In the genomic region with DNA sequence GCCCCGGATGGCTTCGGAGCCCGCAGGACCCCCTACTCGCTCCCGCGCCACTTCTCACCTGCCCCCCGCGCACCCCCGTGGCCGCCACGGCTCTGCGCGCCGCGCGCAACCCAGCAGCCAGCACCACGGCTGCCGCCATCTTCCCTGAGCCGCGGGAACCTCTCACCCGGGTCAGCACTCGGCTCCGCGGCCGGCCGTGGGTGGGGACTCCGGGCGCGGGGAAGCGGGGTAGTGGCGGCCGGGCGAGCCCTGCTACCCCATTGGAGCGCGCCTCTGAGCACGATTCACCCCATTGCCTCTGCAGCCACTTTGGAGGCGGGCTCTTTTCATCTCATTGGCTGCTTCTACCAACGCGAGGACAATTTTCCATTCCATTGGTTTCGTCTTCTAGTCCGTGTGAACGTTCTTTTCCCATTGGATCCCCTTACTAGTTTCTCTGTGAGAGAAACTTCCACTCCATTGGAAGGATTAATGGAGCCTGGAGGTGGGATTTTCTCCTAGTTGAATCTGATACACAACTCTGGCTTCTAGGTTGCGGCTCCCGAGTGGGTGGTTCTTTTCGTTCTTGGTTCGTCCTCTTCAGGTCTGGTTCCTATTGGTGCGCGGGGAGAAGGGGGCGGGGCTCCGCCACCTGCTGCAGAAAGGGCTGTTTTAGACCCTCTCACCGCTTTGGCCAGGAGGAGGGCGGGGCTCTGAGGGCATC, we compare ENCODE assay signal across 8 cellular contexts. TPM values are rescaled to one million over a fixed set of nuclear protein-coding genes. Genes with fewer than 3 reads are reported as not detected.
DNase-seq lines count a peak whose midpoint lies in the region; ATAC-seq and TF ChIP-seq lines count a peak whose summit lies in the region.

Gene HINT2 (minus strand): TSS at position 202 of the 703 bp plus-strand sequence. CDS start 63 bp downstream, at position 139.

- no peaks in the 10 kb centered on the region for H3K9me3 ChIP-seq in RWPE2 (ENCODE audit: severe bottlenecking)
- no peaks in the 10 kb centered on the region for H3K9me3 ChIP-seq in fibroblast of lung (ENCODE audit: control insufficient read depth, insufficient read depth, low read depth, low read length)

- TF ChIP-seq CTCF in RWPE2 (IDR thresholded peaks at IDR 0.05; ENCODE audit: poor library complexity, severe bottlenecking) (peak; percentile 14), fibroblast of lung (conservative IDR thresholded peaks at IDR 0.05 in 1 of 2, IDR thresholded peaks at IDR 0.05 in 1 of 2; ENCODE audit: low read depth in 1 of 2, low read length in 2 of 2) (no peak)

- peak within 1 kb of the TSS; percentile 90 for H3K4me2 ChIP-seq in fibroblast of lung (ENCODE audit: extremely low read depth, insufficient read depth, low read length)

- H3K9me3 Mint-ChIP-seq in activated T-helper 2 cell treated with anti-CD3 and anti-CD28 coated beads, Interferon-gamma antibody, Interleukin-2, Interleukin-4, amounts not matched to agents 10 μg/mL and 5 μg/mL and 100 μg/mL, durations not matched to agents 14 hours and 24 hours and 36 hours, result no peaks in the 10 kb centered on the region
- peaks cover 0 to 3% (median 0%) of the 10 kb centered on the region in 9 donors for H3K9me3 Mint-ChIP-seq in naive thymus-derived CD8-positive, alpha-beta T cell

- no peaks in the 10 kb centered on the region for H4K20me1 ChIP-seq in fibroblast of lung (ENCODE audit: control insufficient read depth, extremely low read depth, insufficient read depth, low read length)

- POLR2A ChIA-PET in naive thymus-derived CD8-positive, alpha-beta T cell (lab: Charles Lee), result interaction anchor here (0.7 to 4.4 kb wide), 9 partner anchors 11 to 743 kb away, joined by 3 to 28 read pairs (median 3); partner anchors contain the start of genes CREB3, FAM221B, STOML2 and TLN1

- peak within 1 kb of the TSS; percentile 67 for H2AFZ ChIP-seq in fibroblast of lung (ENCODE audit: low read length)

- H3K36me3 ChIP-seq in RWPE2 (ENCODE audit: low read depth), result no peaks in the 10 kb centered on the region; the same call in 1 of the 2 replicates
- no peaks in the 10 kb centered on the region for H3K36me3 ChIP-seq in fibroblast of lung (ENCODE audit: control insufficient read depth, insufficient read depth, low read length)

- intact Hi-C loops in activated T-helper 2 cell treated with anti-CD3 and anti-CD28 coated beads, Interferon-gamma antibody, Interleukin-2, Interleukin-4, amounts not matched to agents 10 μg/mL and 5 μg/mL and 100 μg/mL, durations not matched to agents 14 hours and 24 hours and 36 hours (cut with micrococcal nuclease), result loop anchor here (1.0 to 10.0 kb wide), 9 partner anchors 11 to 1438 kb away; partner anchors contain the start of genes ATOSB, CREB3, FANCG and GBA2

- H3K4me3 ChIP-seq in RWPE2 (ENCODE audit: severe bottlenecking) (peak within 1 kb of the TSS; percentile 82), fibroblast of lung (replicated peaks in 1 of 4; ENCODE audit: control extremely low read depth in 1 of 4, insufficient read depth in 1 of 4, low read depth in 3 of 4, low read length in 4 of 4) (peak within 1 kb of the TSS; percentile 69 to 90 (median 81))

- peak; percentile 90 for ATAC-seq in RWPE2 (ENCODE audit: low read depth)
- peak; percentile 76 to 78 for ATAC-seq in naive thymus-derived CD8-positive, alpha-beta T cell

- DNase-seq in EH (ENCODE audit: low read depth) (peak; percentile 100), H4 (ENCODE audit: low spot score) (peak; percentile 99), LoVo (ENCODE audit: low spot score) (peak; percentile 97), RWPE2 (ENCODE audit: low spot score) (peak; percentile 97), fibroblast of lung (ENCODE audit: low read depth in 2 of 2) (peak; percentile 99)
- peak; percentile 97 for DNase-seq in activated T-helper 2 cell treated with anti-CD3 and anti-CD28 coated beads, Interferon-gamma antibody, Interleukin-2, Interleukin-4, amounts not matched to agents 10 μg/mL and 5 μg/mL and 100 μg/mL, durations not matched to agents 14 hours and 24 hours and 36 hours (ENCODE audit: low spot score)
- peak; percentile 92 to 98 (median 96) for DNase-seq in naive thymus-derived CD8-positive, alpha-beta T cell
- peak; percentile 87 to 97 (median 95) for DNase-seq in stimulated activated naive CD4-positive, alpha-beta T cell (lab: John Stamatoyannopoulos, UW)

- H3K36me3 Mint-ChIP-seq in activated T-helper 2 cell treated with anti-CD3 and anti-CD28 coated beads, Interferon-gamma antibody, Interleukin-2, Interleukin-4, amounts not matched to agents 10 μg/mL and 5 μg/mL and 100 μg/mL, durations not matched to agents 14 hours and 24 hours and 36 hours (ENCODE audit: low read depth), result peaks cover 13% of the 10 kb centered on the region
- H3K36me3 Mint-ChIP-seq in naive thymus-derived CD8-positive, alpha-beta T cell, result no peaks in the 10 kb centered on the region

- H3K4me1 ChIP-seq in RWPE2 (ENCODE audit: insufficient read depth, poor library complexity, severe bottlenecking) (no peaks in the 10 kb centered on the region), fibroblast of lung (ENCODE audit: control insufficient read depth, extremely low read depth, insufficient read depth, low read length) (peaks cover 12% of the 10 kb centered on the region)

- peak within 1 kb of the TSS; percentile 81 for H3K27ac ChIP-seq in RWPE2 (ENCODE audit: poor library complexity, severe bottlenecking)
- peak within 1 kb of the TSS; percentile 83 for H3K27ac ChIP-seq in fibroblast of lung (ENCODE audit: insufficient read depth, low read length)

- no peaks in the 10 kb centered on the region for H3K79me2 ChIP-seq in fibroblast of lung (ENCODE audit: control insufficient read depth, insufficient read depth, low read length)

- peaks cover 33% of the 10 kb centered on the region for H3K4me1 Mint-ChIP-seq in activated T-helper 2 cell treated with anti-CD3 and anti-CD28 coated beads, Interferon-gamma antibody, Interleukin-2, Interleukin-4, amounts not matched to agents 10 μg/mL and 5 μg/mL and 100 μg/mL, durations not matched to agents 14 hours and 24 hours and 36 hours (ENCODE audit: low read depth)
- H3K4me1 Mint-ChIP-seq in naive thymus-derived CD8-positive, alpha-beta T cell, result peaks cover 31 to 46% (median 40%) of the 10 kb centered on the region in 4 donors

- peak within 1 kb of the TSS; percentile 96 for H3K27ac Mint-ChIP-seq in activated T-helper 2 cell treated with anti-CD3 and anti-CD28 coated beads, Interferon-gamma antibody, Interleukin-2, Interleukin-4, amounts not matched to agents 10 μg/mL and 5 μg/mL and 100 μg/mL, durations not matched to agents 14 hours and 24 hours and 36 hours
- peak within 1 kb of the TSS; percentile 91 to 98 (median 96) for H3K27ac Mint-ChIP-seq in naive thymus-derived CD8-positive, alpha-beta T cell

- H3K4me3 Mint-ChIP-seq in activated T-helper 2 cell treated with anti-CD3 and anti-CD28 coated beads, Interferon-gamma antibody, Interleukin-2, Interleukin-4, amounts not matched to agents 10 μg/mL and 5 μg/mL and 100 μg/mL, durations not matched to agents 14 hours and 24 hours and 36 hours (ENCODE audit: low read depth), result peak within 1 kb of the TSS; percentile 89
- H3K4me3 Mint-ChIP-seq in naive thymus-derived CD8-positive, alpha-beta T cell, result peak within 1 kb of the TSS; percentile 87 to 99 (median 96)

- peak within 1 kb of the TSS; percentile 80 for H3K9ac ChIP-seq in fibroblast of lung (ENCODE audit: insufficient read depth, low read length)

- H3K27me3 Mint-ChIP-seq in activated T-helper 2 cell treated with anti-CD3 and anti-CD28 coated beads, Interferon-gamma antibody, Interleukin-2, Interleukin-4, amounts not matched to agents 10 μg/mL and 5 μg/mL and 100 μg/mL, durations not matched to agents 14 hours and 24 hours and 36 hours (ENCODE audit: low read depth), result no peaks in the 10 kb centered on the region
- peaks cover 0 to 5% (median 0%) of the 10 kb centered on the region in 5 donors for H3K27me3 Mint-ChIP-seq in naive thymus-derived CD8-positive, alpha-beta T cell

- H3K27me3 ChIP-seq in RWPE2 (ENCODE audit: insufficient read depth, poor library complexity, severe bottlenecking) (no peaks in the 10 kb centered on the region), fibroblast of lung (ENCODE audit: control insufficient read depth, insufficient read depth, low read length) (peaks cover 2% of the 10 kb centered on the region)

RNA-seq across cellular contexts. Expression of gene HINT2, which starts in this region (rescaled TPM):
- total RNA-seq in H4 (2014; rRNA removed; shearing (Covaris generic)), result 88.2 and 95.4 TPM in 2 replicates
- 49.4 and 49.7 TPM in 2 replicates for total RNA-seq in activated T-helper 2 cell treated with anti-CD3 and anti-CD28 coated beads, Interferon-gamma antibody, Interleukin-2, Interleukin-4, amounts not matched to agents 10 μg/mL and 5 μg/mL and 100 μg/mL, durations not matched to agents 14 hours and 24 hours and 36 hours
- total RNA-seq in fibroblast of lung, result 24.9 and 34.2 TPM in 2 replicates
- polyA plus RNA-seq in fibroblast of lung, result 13.1 and 22.9 TPM in 2 replicates
- polyA plus RNA-seq in fibroblast of lung (2012), result 29.5 and 48.6 TPM in 2 replicates
- 6.8 and 9.2 TPM in 2 replicates for polyA minus RNA-seq in fibroblast of lung (ENCODE audit: low replicate concordance)
- 10 to 100 TPM; 25.4 to 27.9 TPM for total RNA-seq in naive thymus-derived CD8-positive, alpha-beta T cell
- polyA plus RNA-seq in naive thymus-derived CD8-positive, alpha-beta T cell, result 10 to 100 TPM; 73.0 to 87.9 (median 78.5) TPM

Comparison
In these comparisons a context has a peak if more than half of its experiments do, and no peak if none do; other contexts are left out.
1. Peak in every context shown above with its lines: DNase-seq, ATAC-seq, H3K4me3 ChIP-seq and H3K27ac ChIP-seq.